Comparison of ENCODE assay signal across 19 cellular contexts in genomic region chr1:161885759-161886158, GRCh38.
"Had no signal": no experiment of that assay in that cellular context is flagged by ENCODE, and none has a peak within 500 bp of the region (broad histone marks: within the 10 kb centered on the region; RNA-seq: fewer than 3 reads in every experiment).

No MANE protein-coding gene starts in this region.

- H3K27ac Mint-ChIP-seq: activated CD4-positive, alpha-beta T cell treated with anti-CD3 and anti-CD28 coated beads, Interleukin-2, amount 10 ng/mL, durations not matched to agents 7 days and 5 days; activated naive CD4-positive, alpha-beta T cell treated with anti-CD3 and anti-CD28 coated beads, Interleukin-2, amount 50 U/mL, for 24 hours; stimulated activated naive CD8-positive, alpha-beta T cell treated with anti-CD3 and anti-CD28 coated beads, Interleukin-15, amount 100 ng/mL, for 72 hours; type B pancreatic cell had no signal

- DNase-seq: activated CD4-positive, alpha-beta T cell treated with anti-CD3 and anti-CD28 coated beads, Interleukin-2, amount 10 ng/mL, durations not matched to agents 7 days and 5 days; activated CD8-positive, alpha-beta memory T cell treated with anti-CD3 and anti-CD28 coated beads, Interleukin-2, amount 50 U/mL, for 4 hours; activated gamma-delta T cell; activated T-cell treated with anti-CD3 and anti-CD28 coated beads, Interleukin-2, amount 50 U/mL, for 48 hours; effector CD4-positive, alpha-beta T cell; heart right ventricle; mesendoderm; naive thymus-derived CD8-positive, alpha-beta T cell; retina; stimulated activated naive CD8-positive, alpha-beta T cell treated with anti-CD3 and anti-CD28 coated beads, Interleukin-15, amount 100 ng/mL, for 72 hours; T1000 had no signal

- H3K4me1 Mint-ChIP-seq: stimulated activated naive CD8-positive, alpha-beta T cell treated with anti-CD3 and anti-CD28 coated beads, Interleukin-15, amount 100 ng/mL, for 72 hours had no signal

- H3K4me3 Mint-ChIP-seq: activated CD4-positive, alpha-beta T cell treated with anti-CD3 and anti-CD28 coated beads, Interleukin-2, amount 10 ng/mL, durations not matched to agents 7 days and 5 days; activated naive CD4-positive, alpha-beta T cell treated with anti-CD3 and anti-CD28 coated beads, Interleukin-2, amount 50 U/mL, for 24 hours; naive thymus-derived CD8-positive, alpha-beta T cell; stimulated activated naive CD8-positive, alpha-beta T cell treated with anti-CD3 and anti-CD28 coated beads, Interleukin-15, amount 100 ng/mL, for 72 hours; type B pancreatic cell had no signal

- H3K4me1 ChIP-seq: breast epithelium had no signal

- H3K9me3 Mint-ChIP-seq: stimulated activated naive CD8-positive, alpha-beta T cell treated with anti-CD3 and anti-CD28 coated beads, Interleukin-15, amount 100 ng/mL, for 72 hours; type B pancreatic cell had no signal

- H3K27me3 Mint-ChIP-seq: activated CD4-positive, alpha-beta T cell treated with anti-CD3 and anti-CD28 coated beads, Interleukin-2, amount 10 ng/mL, durations not matched to agents 7 days and 5 days; activated naive CD4-positive, alpha-beta T cell treated with anti-CD3 and anti-CD28 coated beads, Interleukin-2, amount 50 U/mL, for 24 hours; naive thymus-derived CD8-positive, alpha-beta T cell; stimulated activated naive CD8-positive, alpha-beta T cell treated with anti-CD3 and anti-CD28 coated beads, Interleukin-15, amount 100 ng/mL, for 72 hours; type B pancreatic cell had no signal

- H3K27me3 ChIP-seq: ascending aorta, breast epithelium, gastroesophageal sphincter, heart right ventricle, suprapubic skin had no signal

- ATAC-seq: activated CD4-positive, CD25-positive, alpha-beta regulatory T cell treated with anti-CD3 and anti-CD28 coated beads, Interleukin-2, amount 50 U/mL, for 24 hours; gastroesophageal sphincter; naive thymus-derived CD8-positive, alpha-beta T cell; stimulated activated naive CD8-positive, alpha-beta T cell treated with anti-CD3 and anti-CD28 coated beads, Interleukin-15, amount 100 ng/mL, for 72 hours had no signal

- H3K27ac ChIP-seq: ascending aorta, breast epithelium, skin epidermis, suprapubic skin had no signal
